Comparison of ENCODE assay signal across 19 cellular contexts in genomic region chr17:57943645-57944044, GRCh38. TPM values are rescaled to one million over a fixed set of nuclear protein-coding genes. Genes with fewer than 3 reads are reported as not detected.
DNase-seq lines count a peak whose midpoint lies in the region; ATAC-seq, FAIRE-seq and TF ChIP-seq lines count a peak whose summit lies in the region.
"Had no signal": no experiment of that assay in that cellular context is flagged by ENCODE, and none has a peak within 500 bp of the region (broad histone marks: within the 10 kb centered on the region; RNA-seq: fewer than 3 reads in every experiment).

No MANE protein-coding gene starts in this region.

- H3K9me3 ChIP-seq in K562 (replicated peaks; ENCODE audit: control insufficient read depth, insufficient read depth, low read depth, low read length) (no peaks in the 10 kb centered on the region), mucosa of rectum (ENCODE audit: control insufficient read depth in 2 of 2, low read length in 2 of 2) (no peaks in the 10 kb centered on the region)
- H3K9me3 ChIP-seq: right lobe of liver had no signal

- H4K20me1 ChIP-seq in K562 (replicated peaks; ENCODE audit: control insufficient read depth, insufficient read depth, low read length), result peaks cover 3% of the 10 kb centered on the region; the same call in 1 of the 2 replicates

- H3K4me3 ChIP-seq in K562 (no peak overlapping the region), mucosa of rectum (ENCODE audit: low read length in 2 of 2) (no peak overlapping the region)
- H3K4me3 ChIP-seq: right lobe of liver had no signal

- TF ChIP-seq EP300 in K562 (IDR thresholded peaks at IDR 0.05; ENCODE audit: low read length), result no peak

- H3K9me1 ChIP-seq in K562 (ENCODE audit: control insufficient read depth, insufficient read depth, low read length), result peaks cover 2% of the 10 kb centered on the region

- TF ChIP-seq POLR2A in K562 (conservative IDR thresholded peaks at IDR 0.05), result no peak

- CTCF ChIA-PET in K562 (lab: Yijun Ruan, JAX; ENCODE audit: low intra/inter-chr PET ratio), result no interaction called here

- BruUV-seq in K562 (replicated peaks; lab: Mats Ljungman, UMichigan), result no TSS peak

- ATAC-seq in K562 (no peak), omental fat pad (ENCODE audit: low FRiP score) (no peak), HG03520 (IDR thresholded peaks at IDR 0.05; ENCODE audit: unreplicated experiment) (no peak)
- ATAC-seq: activated T-cell treated with anti-CD3 and anti-CD28 coated beads, Interleukin-2, amount 50 U/mL, for 4 hours; left lobe of liver; natural killer cell treated with Interleukin-12 subunit alpha and Interleukin-12 subunit beta and Interleukin-15 and Interleukin-18, amount 100 ng/mL, for 72 hours; right lobe of liver had no signal

- POLR2A ChIA-PET in K562 (lab: Yijun Ruan, JAX), result interaction anchor here (0.9 to 1.7 kb wide), 2 partner anchors 18 to 47 kb away, joined by 3 to 4 read pairs; no protein-coding TSS in a partner anchor

- WGBS in K562 (ENCODE audit: insufficient coverage, low coverage, missing lambda C conversion rate), result 35% methylated on average over 3 of the region's 3 CpGs

- H3K27me3 ChIP-seq in K562 (ENCODE audit: control insufficient read depth in 2 of 2, insufficient read depth in 2 of 2, low read length in 2 of 2) (peaks cover 11 to 16% of the 10 kb centered on the region in 2 experiments), mucosa of rectum (ENCODE audit: control insufficient read depth in 2 of 2, insufficient read depth in 2 of 2, low read length in 2 of 2) (no peaks in the 10 kb centered on the region)
- H3K27me3 ChIP-seq: right lobe of liver had no signal

- DNase-seq in LHCN-M2 (ENCODE audit: low read depth), result peak; percentile 65
- DNase-seq in K562 (ENCODE audit: extremely low read depth in 1 of 4, low spot score in 3 of 4), result no peak
- DNase-seq in substantia nigra (lab: John Stamatoyannopoulos, UW), result no peak
- no peak for DNase-seq in DMS153 (lab: John Stamatoyannopoulos, UW)
- DNase-seq in omental fat pad (ENCODE audit: low spot score), result no peak
- no peak for DNase-seq in SW480 (ENCODE audit: low spot score)
- DNase-seq: activated CD4-positive, alpha-beta T cell treated with anti-CD3 and anti-CD28 coated beads, Interleukin-2, amount 50 U/mL, for 1 hour; activated T-cell treated with anti-CD3 and anti-CD28 coated beads, Interleukin-2, amount 50 U/mL, for 4 hours; cerebellar nuclear complex; DMS79; NCI-H1048; right lobe of liver; SIG-M5 had no signal

- intact Hi-C loops in K562 (cut with micrococcal nuclease), result no loop called here

- no peak for FAIRE-seq in K562 (lab: Jason Lieb, UNC)
- FAIRE-seq: H54 had no signal

- in situ Hi-C loops in K562 (cut with MboI), result no loop called here

- no peaks in the 10 kb centered on the region for H3K36me3 ChIP-seq in K562 (ENCODE audit: control insufficient read depth, insufficient read depth, low read length)
- H3K36me3 ChIP-seq in mucosa of rectum (ENCODE audit: control insufficient read depth in 2 of 2, insufficient read depth in 2 of 2, low read length in 2 of 2), result no peaks in the 10 kb centered on the region
- H3K36me3 ChIP-seq: right lobe of liver had no signal

- TF ChIP-seq CTCF in K562 (IDR thresholded peaks at IDR 0.05 in 2 of 3, conservative IDR thresholded peaks at IDR 0.05 in 1 of 3; ENCODE audit: insufficient read depth in 2 of 3, low read depth in 1 of 3, low read length in 3 of 3) (no peak), omental fat pad (IDR thresholded peaks at IDR 0.05) (no peak)

- no peak overlapping the region for H3K4me2 ChIP-seq in K562 (ENCODE audit: insufficient read depth, low read length)

- H2AFZ ChIP-seq in K562 (ENCODE audit: low read depth, low read length), result no peak overlapping the region

- H3K27ac ChIP-seq in K562 (ENCODE audit: extremely low read depth, low read depth, low read length) (no peak overlapping the region), mucosa of rectum (ENCODE audit: low read depth in 2 of 2, low read length in 2 of 2) (peak overlapping the region; percentile 25 to 57), substantia nigra (ENCODE audit: low read depth, low read length, poor library complexity, severe bottlenecking) (peak overlapping the region; percentile 69)
- H3K27ac ChIP-seq: right lobe of liver had no signal

- no peaks in the 10 kb centered on the region for H3K79me2 ChIP-seq in K562 (ENCODE audit: control insufficient read depth, insufficient read depth, low read length)

- no peak overlapping the region for H3K9ac ChIP-seq in K562 (ENCODE audit: insufficient read depth in 1 of 2, low read depth in 2 of 2, low read length in 2 of 2)
- H3K9ac ChIP-seq in mucosa of rectum (ENCODE audit: low read depth in 1 of 2, low read length in 2 of 2), result no peak overlapping the region

- H3K4me1 ChIP-seq in K562 (replicated peaks in 1 of 2; ENCODE audit: control insufficient read depth in 2 of 2, insufficient read depth in 2 of 2, low read length in 2 of 2) (peaks cover 4 to 11% of the 10 kb centered on the region in 2 experiments; a peak in 2 of 5 replicates), mucosa of rectum (ENCODE audit: control insufficient read depth in 2 of 2, insufficient read depth in 2 of 2, low read length in 2 of 2) (peaks cover 35 to 44% of the 10 kb centered on the region in 2 donors)

- TF ChIP-seq RAD21 in K562 (CRISPR knock-in tag; conservative IDR thresholded peaks at IDR 0.05 in 1 of 2, IDR thresholded peaks at IDR 0.05 in 1 of 2), result no peak

TF ChIP-seq in K562, 482 proteins besides CTCF, POLR2A, EP300 and RAD21 (continues in another document):
- TF ChIP-seq RAD51 (IDR thresholded peaks at IDR 0.05; ENCODE audit: borderline replicate concordance, low read depth), result 0 out of 2 replicates have a peak, but pooled peaks have one; percentile 18
- TF ChIP-seq, protein P1, sequence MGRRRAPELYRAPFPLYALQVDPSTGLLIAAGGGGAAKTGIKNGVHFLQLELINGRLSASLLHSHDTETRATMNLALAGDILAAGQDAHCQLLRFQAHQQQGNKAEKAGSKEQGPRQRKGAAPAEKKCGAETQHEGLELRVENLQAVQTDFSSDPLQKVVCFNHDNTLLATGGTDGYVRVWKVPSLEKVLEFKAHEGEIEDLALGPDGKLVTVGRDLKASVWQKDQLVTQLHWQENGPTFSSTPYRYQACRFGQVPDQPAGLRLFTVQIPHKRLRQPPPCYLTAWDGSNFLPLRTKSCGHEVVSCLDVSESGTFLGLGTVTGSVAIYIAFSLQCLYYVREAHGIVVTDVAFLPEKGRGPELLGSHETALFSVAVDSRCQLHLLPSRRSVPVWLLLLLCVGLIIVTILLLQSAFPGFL (CRISPR knock-in tag; IDR thresholded peaks at IDR 0.05), result no peak

RNA-seq across cellular contexts. Expression of gene CUEDC1, which starts 11.6 kb away (rescaled TPM):
- total RNA-seq in LHCN-M2 (2014; rRNA removed) (22.9 and 29.6 TPM in 2 replicates), K562 (2014; rRNA removed) (0.33 and 1.5 TPM in 2 replicates), K562 (2014; rRNA removed; fragmentation: Illumina TruSeq; extraction: Trizol) (0.64 and 0.65 TPM in 2 replicates), K562 (2015; rRNA removed; fragmentation: Illumina TruSeq; extraction: Trizol) (0.62 and 0.94 TPM in 2 replicates), K562 (2021) (1.0 and 2.5 TPM in 2 replicates), omental fat pad (10 to 100 TPM; 17.1 to 25.7 (median 22.1) TPM)
- polyA plus RNA-seq in LHCN-M2 (2012), result 56.4 TPM
- total RNA-seq in K562 (2011; cell fraction: chromatin; rRNA removed; ENCODE audit: low replicate concordance), result 3.9 and 5.6 TPM in 2 replicates
- total RNA-seq in K562 (2011; cell fraction: nucleolus; rRNA removed), result 3.2 and 5.3 TPM in 2 replicates
- total RNA-seq in K562 (2011; cell fraction: nucleoplasm; rRNA removed), result 2.2 and 2.3 TPM in 2 replicates
- polyA plus RNA-seq in K562 (2011; rRNA removed) (1.7 and 2.0 TPM in 2 replicates), K562 (2014; fragmentation: Illumina TruSeq; extraction: Trizol) (1.5 and 1.7 TPM in 2 replicates), K562 (2014; fragmentation: Nextera tagmentation; extraction: Ambion mirVana) (under 1 TPM in 1 of 2 experiments, not detected in 1; 0.20 TPM), K562 (2014; rRNA removed) (2.5 and 4.1 TPM in 2 replicates)
- 1.6 and 1.8 TPM in 2 replicates for polyA plus RNA-seq in K562 (2011; cell fraction: cytosol; rRNA removed)
- polyA plus RNA-seq in K562 (2011; cell fraction: nucleus; rRNA removed), result 4.7 and 9.4 TPM in 2 replicates
- 0.42 and 2.3 TPM in 2 replicates for polyA plus RNA-seq in K562 (2012)
- 0.75 and 1.4 TPM in 2 replicates for polyA minus RNA-seq in K562 (2011; rRNA and poly(A)+ RNA removed)
- polyA minus RNA-seq in K562 (2011; cell fraction: cytosol; rRNA and poly(A)+ RNA removed), result 1.5 and 2.1 TPM in 2 replicates
- polyA minus RNA-seq in K562 (2011; cell fraction: nucleus; rRNA and poly(A)+ RNA removed), result 1.6 and 1.7 TPM in 2 replicates
- polyA plus RNA-seq: IgD-negative memory B cell had no signal

RNA-seq across cellular contexts. Expression of gene VEZF1, which starts 44.4 kb away (rescaled TPM):
- 60.3 and 65.2 TPM in 2 replicates for total RNA-seq in LHCN-M2 (2014; rRNA removed)
- 23.7 TPM for polyA plus RNA-seq in LHCN-M2 (2012)
- 10.2 and 22.1 TPM in 2 replicates for total RNA-seq in K562 (2011; cell fraction: chromatin; rRNA removed; ENCODE audit: low replicate concordance)
- 8.3 and 9.2 TPM in 2 replicates for total RNA-seq in K562 (2011; cell fraction: nucleolus; rRNA removed)
- 13.8 and 21.1 TPM in 2 replicates for total RNA-seq in K562 (2011; cell fraction: nucleoplasm; rRNA removed)
- total RNA-seq in K562 (2014; rRNA removed), result 17.8 and 19.3 TPM in 2 replicates
- total RNA-seq in K562 (2014; rRNA removed; fragmentation: Illumina TruSeq; extraction: Trizol), result 25.9 and 26.2 TPM in 2 replicates
- 26.2 and 26.8 TPM in 2 replicates for total RNA-seq in K562 (2015; rRNA removed; fragmentation: Illumina TruSeq; extraction: Trizol)
- 24.6 and 25.7 TPM in 2 replicates for total RNA-seq in K562 (2021)
- polyA plus RNA-seq in K562 (2011; rRNA removed), result 18.2 and 22.1 TPM in 2 replicates
- 14.7 and 15.8 TPM in 2 replicates for polyA plus RNA-seq in K562 (2011; cell fraction: cytosol; rRNA removed)
- 25.7 and 26.0 TPM in 2 replicates for polyA plus RNA-seq in K562 (2011; cell fraction: nucleus; rRNA removed)
- 21.9 and 25.5 TPM in 2 replicates for polyA plus RNA-seq in K562 (2012)
- 28.3 and 33.4 TPM in 2 replicates for polyA plus RNA-seq in K562 (2014; fragmentation: Illumina TruSeq; extraction: Trizol)
- 1 to 10 TPM; 9.5 to 9.8 TPM for polyA plus RNA-seq in K562 (2014; fragmentation: Nextera tagmentation; extraction: Ambion mirVana)
- polyA plus RNA-seq in K562 (2014; rRNA removed), result 12.3 and 15.5 TPM in 2 replicates
- polyA minus RNA-seq in K562 (2011; rRNA and poly(A)+ RNA removed), result 31.2 and 40.2 TPM in 2 replicates
- 18.1 and 19.2 TPM in 2 replicates for polyA minus RNA-seq in K562 (2011; cell fraction: cytosol; rRNA and poly(A)+ RNA removed)
- 14.0 and 18.0 TPM in 2 replicates for polyA minus RNA-seq in K562 (2011; cell fraction: nucleus; rRNA and poly(A)+ RNA removed)
- 10 to 100 TPM; 45.1 to 50.6 (median 47.6) TPM for total RNA-seq in omental fat pad
